1 cellular context compared by ENCODE assay signal in genomic region chr7:158819571-158820203, GRCh38.
TF ChIP-seq lines count a peak whose summit lies in the region.

No MANE protein-coding gene starts in this region.

TF ChIP-seq in K562, 482 proteins besides CTCF, POLR2A, EP300 and RAD21 (continued from another document):
- no peak; the same call in 1 of the 2 replicates for TF ChIP-seq ZNF766 (CRISPR knock-in tag; conservative IDR thresholded peaks at IDR 0.05)
- TF ChIP-seq MEF2A (IDR thresholded peaks at IDR 0.05; ENCODE audit: control insufficient read depth, low read depth, low read length) = 0 out of 2 replicates have a peak, but pooled peaks have one; percentile 8
- peak; percentile 39 to 75; a peak in 3 of 4 replicates for TF ChIP-seq RCOR1 (IDR thresholded peaks at IDR 0.05; ENCODE audit: borderline replicate concordance in 1 of 2, low read depth in 2 of 2, low read length in 2 of 2)
- TF ChIP-seq MIER1 (IDR thresholded peaks at IDR 0.05; ENCODE audit: low read depth) = no peak; the same call in 1 of the 2 replicates
- TF ChIP-seq SAFB (IDR thresholded peaks at IDR 0.05; ENCODE audit: borderline replicate concordance, low read depth, low read length) = no peak
- no peak for TF ChIP-seq SP2 (IDR thresholded peaks at IDR 0.05; ENCODE audit: extremely low read depth, low read depth, low read length, poor library complexity, severe bottlenecking)
- peak; percentile 81 for TF ChIP-seq TCF3 (CRISPR knock-in tag; IDR thresholded peaks at IDR 0.05)
- TF ChIP-seq ZZZ3 (IDR thresholded peaks at IDR 0.05) = 0 out of 2 replicates have a peak, but pooled peaks have one; percentile 9
- peak in 1 of 2 experiments; percentile 30; a peak in 1 of 4 replicates for TF ChIP-seq TBL1XR1 (IDR thresholded peaks at IDR 0.05; ENCODE audit: low read length in 2 of 2)
- TF ChIP-seq, protein P1, sequence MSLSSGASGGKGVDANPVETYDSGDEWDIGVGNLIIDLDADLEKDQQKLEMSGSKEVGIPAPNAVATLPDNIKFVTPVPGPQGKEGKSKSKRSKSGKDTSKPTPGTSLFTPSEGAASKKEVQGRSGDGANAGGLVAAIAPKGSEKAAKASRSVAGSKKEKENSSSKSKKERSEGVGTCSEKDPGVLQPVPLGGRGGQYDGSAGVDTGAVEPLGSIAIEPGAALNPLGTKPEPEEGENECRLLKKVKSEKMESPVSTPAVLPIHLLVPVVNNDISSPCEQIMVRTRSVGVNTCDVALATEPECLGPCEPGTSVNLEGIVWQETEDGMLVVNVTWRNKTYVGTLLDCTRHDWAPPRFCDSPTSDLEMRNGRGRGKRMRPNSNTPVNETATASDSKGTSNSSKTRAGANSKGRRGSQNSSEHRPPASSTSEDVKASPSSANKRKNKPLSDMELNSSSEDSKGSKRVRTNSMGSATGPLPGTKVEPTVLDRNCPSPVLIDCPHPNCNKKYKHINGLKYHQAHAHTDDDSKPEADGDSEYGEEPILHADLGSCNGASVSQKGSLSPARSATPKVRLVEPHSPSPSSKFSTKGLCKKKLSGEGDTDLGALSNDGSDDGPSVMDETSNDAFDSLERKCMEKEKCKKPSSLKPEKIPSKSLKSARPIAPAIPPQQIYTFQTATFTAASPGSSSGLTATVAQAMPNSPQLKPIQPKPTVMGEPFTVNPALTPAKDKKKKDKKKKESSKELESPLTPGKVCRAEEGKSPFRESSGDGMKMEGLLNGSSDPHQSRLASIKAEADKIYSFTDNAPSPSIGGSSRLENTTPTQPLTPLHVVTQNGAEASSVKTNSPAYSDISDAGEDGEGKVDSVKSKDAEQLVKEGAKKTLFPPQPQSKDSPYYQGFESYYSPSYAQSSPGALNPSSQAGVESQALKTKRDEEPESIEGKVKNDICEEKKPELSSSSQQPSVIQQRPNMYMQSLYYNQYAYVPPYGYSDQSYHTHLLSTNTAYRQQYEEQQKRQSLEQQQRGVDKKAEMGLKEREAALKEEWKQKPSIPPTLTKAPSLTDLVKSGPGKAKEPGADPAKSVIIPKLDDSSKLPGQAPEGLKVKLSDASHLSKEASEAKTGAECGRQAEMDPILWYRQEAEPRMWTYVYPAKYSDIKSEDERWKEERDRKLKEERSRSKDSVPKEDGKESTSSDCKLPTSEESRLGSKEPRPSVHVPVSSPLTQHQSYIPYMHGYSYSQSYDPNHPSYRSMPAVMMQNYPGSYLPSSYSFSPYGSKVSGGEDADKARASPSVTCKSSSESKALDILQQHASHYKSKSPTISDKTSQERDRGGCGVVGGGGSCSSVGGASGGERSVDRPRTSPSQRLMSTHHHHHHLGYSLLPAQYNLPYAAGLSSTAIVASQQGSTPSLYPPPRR (CRISPR knock-in tag; IDR thresholded peaks at IDR 0.05; ENCODE audit: borderline replicate concordance) = no peak
- TF ChIP-seq ZNF347 (CRISPR knock-in tag; IDR thresholded peaks at IDR 0.05; ENCODE audit: low read depth) = no peak
- peak; percentile 73 for TF ChIP-seq STAT5A (IDR thresholded peaks at IDR 0.05; ENCODE audit: borderline replicate concordance, low read length)
- peak; percentile 78 for TF ChIP-seq DPF2 (IDR thresholded peaks at IDR 0.05)
- TF ChIP-seq ZNF592 (IDR thresholded peaks at IDR 0.05) = no peak
- peak in 1 of 2 experiments; percentile 62; a peak in 1 of 4 replicates for TF ChIP-seq ZMIZ1 (IDR thresholded peaks at IDR 0.05; ENCODE audit: low read depth in 2 of 2, low read length in 2 of 2)
- TF ChIP-seq ZNF551 (CRISPR knock-in tag; IDR thresholded peaks at IDR 0.05) = no peak
- TF ChIP-seq TAL1 (IDR thresholded peaks at IDR 0.05) = peak; percentile 77; the same call in 1 of the 2 replicates
- TF ChIP-seq BHLHE40 (IDR thresholded peaks at IDR 0.05; ENCODE audit: low read length) = peak; percentile 88
- 0 out of 2 replicates have a peak, but pooled peaks have one; percentile 10 for TF ChIP-seq LEF1 (IDR thresholded peaks at IDR 0.05)
- TF ChIP-seq FOXM1 (IDR thresholded peaks at IDR 0.05; ENCODE audit: low read depth) = peak; percentile 21; the same call in 1 of the 2 replicates
- TF ChIP-seq FOXM1 (CRISPR knock-in tag; IDR thresholded peaks at IDR 0.05; ENCODE audit: low read depth) = no peak
- peak; percentile 78 for TF ChIP-seq NCOR1 (IDR thresholded peaks at IDR 0.05)
- TF ChIP-seq, protein P2, sequence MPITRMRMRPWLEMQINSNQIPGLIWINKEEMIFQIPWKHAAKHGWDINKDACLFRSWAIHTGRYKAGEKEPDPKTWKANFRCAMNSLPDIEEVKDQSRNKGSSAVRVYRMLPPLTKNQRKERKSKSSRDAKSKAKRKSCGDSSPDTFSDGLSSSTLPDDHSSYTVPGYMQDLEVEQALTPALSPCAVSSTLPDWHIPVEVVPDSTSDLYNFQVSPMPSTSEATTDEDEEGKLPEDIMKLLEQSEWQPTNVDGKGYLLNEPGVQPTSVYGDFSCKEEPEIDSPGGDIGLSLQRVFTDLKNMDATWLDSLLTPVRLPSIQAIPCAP (CRISPR knock-in tag; IDR thresholded peaks at IDR 0.05; ENCODE audit: borderline replicate concordance) = no peak
- TF ChIP-seq TEAD4 (IDR thresholded peaks at IDR 0.05; ENCODE audit: low read length) = peak; percentile 88
- TF ChIP-seq TEAD4 (CRISPR knock-in tag; IDR thresholded peaks at IDR 0.05; ENCODE audit: borderline replicate concordance) = no peak
- TF ChIP-seq MAZ (CRISPR knock-in tag; conservative IDR thresholded peaks at IDR 0.05 in 1 of 2, IDR thresholded peaks at IDR 0.05 in 1 of 2) = no peak
- no peak for TF ChIP-seq PRPF4 (IDR thresholded peaks at IDR 0.05; ENCODE audit: insufficient read depth, low read depth, low read length, poor library complexity, severe bottlenecking)
